19 cellular contexts compared by ENCODE assay signal in genomic region chr7:150850273-150850672, GRCh38. TPM values are rescaled to one million over a fixed set of nuclear protein-coding genes. Genes with fewer than 3 reads are reported as not detected.
DNase-seq lines count a peak whose midpoint lies in the region; ATAC-seq and TF ChIP-seq lines count a peak whose summit lies in the region.
"Had no signal": no experiment of that assay in that cellular context is flagged by ENCODE, and none has a peak within 500 bp of the region (broad histone marks: within the 10 kb centered on the region; RNA-seq: fewer than 3 reads in every experiment).

No MANE protein-coding gene starts in this region.

- H3K4me3 ChIP-seq in esophagus muscularis mucosa, result no peak overlapping the region
- H3K4me3 ChIP-seq: HAP-1 had no signal

- peaks cover 19% of the 10 kb centered on the region for H3K27me3 Mint-ChIP-seq in activated CD4-positive, alpha-beta T cell treated with anti-CD3 and anti-CD28 coated beads for 36 hours
- H3K27me3 Mint-ChIP-seq in activated naive CD8-positive, alpha-beta T cell treated with anti-CD3 and anti-CD28 coated beads, Interleukin-2, amount 50 U/mL, for 24 hours, result peaks cover 17% of the 10 kb centered on the region
- peaks cover 26% of the 10 kb centered on the region for H3K27me3 Mint-ChIP-seq in activated naive CD8-positive, alpha-beta T cell treated with anti-CD3 and anti-CD28 coated beads for 36 hours

- H3K9me3 ChIP-seq in esophagus muscularis mucosa, result no peaks in the 10 kb centered on the region
- H3K9me3 ChIP-seq: HAP-1 had no signal

- H3K36me3 ChIP-seq in esophagus muscularis mucosa, result no peaks in the 10 kb centered on the region
- H3K36me3 ChIP-seq: HAP-1 had no signal

- no peak overlapping the region for H3K27ac ChIP-seq in esophagus muscularis mucosa (replicated peaks in 1 of 4)

- TF ChIP-seq CTCF in esophagus muscularis mucosa (IDR thresholded peaks at IDR 0.05), result no peak

- WGBS in esophagus muscularis mucosa, result 85% methylated on average over 5 of the region's 5 CpGs

- H3K9me3 Mint-ChIP-seq in activated CD4-positive, alpha-beta T cell treated with anti-CD3 and anti-CD28 coated beads for 36 hours (ENCODE audit: low read depth), result no peaks in the 10 kb centered on the region
- H3K9me3 Mint-ChIP-seq in activated naive CD8-positive, alpha-beta T cell treated with anti-CD3 and anti-CD28 coated beads, Interleukin-2, amount 50 U/mL, for 24 hours, result no peaks in the 10 kb centered on the region
- H3K9me3 Mint-ChIP-seq in activated naive CD8-positive, alpha-beta T cell treated with anti-CD3 and anti-CD28 coated beads for 36 hours, result no peaks in the 10 kb centered on the region
- no peaks in the 10 kb centered on the region for H3K9me3 Mint-ChIP-seq in stimulated activated effector memory CD8-positive, alpha-beta T cell treated with anti-CD3 and anti-CD28 coated beads, Interleukin-12 subunit alpha, Interleukin-12 subunit beta, amount 100 ng/mL, for 72 hours
- H3K9me3 Mint-ChIP-seq: CD4-positive, alpha-beta T cell had no signal

- H3K27me3 ChIP-seq in esophagus muscularis mucosa, result peaks cover 0 to 28% (median 2%) of the 10 kb centered on the region in 4 donors

- no peak overlapping the region for H3K27ac Mint-ChIP-seq in activated CD4-positive, alpha-beta T cell treated with anti-CD3 and anti-CD28 coated beads for 36 hours
- no peak overlapping the region for H3K27ac Mint-ChIP-seq in activated naive CD8-positive, alpha-beta T cell treated with anti-CD3 and anti-CD28 coated beads, Interleukin-2, amount 50 U/mL, for 24 hours
- H3K27ac Mint-ChIP-seq in activated naive CD8-positive, alpha-beta T cell treated with anti-CD3 and anti-CD28 coated beads for 36 hours, result no peak overlapping the region
- no peak overlapping the region for H3K27ac Mint-ChIP-seq in stimulated activated effector memory CD8-positive, alpha-beta T cell treated with anti-CD3 and anti-CD28 coated beads, Interleukin-12 subunit alpha, Interleukin-12 subunit beta, amount 100 ng/mL, for 72 hours
- H3K27ac Mint-ChIP-seq: B cell; CD4-positive, alpha-beta T cell had no signal

- H3K4me1 ChIP-seq in esophagus muscularis mucosa, result peaks cover 4 to 12% (median 10%) of the 10 kb centered on the region in 4 donors
- H3K4me1 ChIP-seq: HAP-1 had no signal

- TF ChIP-seq EP300 in esophagus muscularis mucosa (IDR thresholded peaks at IDR 0.05), result no peak

- DNase-seq in activated CD4-positive, alpha-beta T cell treated with anti-CD3 and anti-CD28 coated beads for 36 hours, result no peak
- DNase-seq in activated CD4-positive, alpha-beta T cell treated with anti-CD3 and anti-CD28 coated beads, Interleukin-2, amount 50 U/mL, for 1 hour, result no peak
- no peak for DNase-seq in activated naive CD8-positive, alpha-beta T cell treated with anti-CD3 and anti-CD28 coated beads, Interleukin-2, amount 50 U/mL, for 24 hours
- no peak for DNase-seq in activated naive CD8-positive, alpha-beta T cell treated with anti-CD3 and anti-CD28 coated beads for 36 hours
- DNase-seq in esophagus muscularis mucosa (ENCODE audit: extremely low spot score) (peak; percentile 50), amniotic stem cell (lab: John Stamatoyannopoulos, UW) (no peak)
- peak in 1 of 2 donors; percentile 22 for DNase-seq in stimulated activated effector memory CD8-positive, alpha-beta T cell treated with anti-CD3 and anti-CD28 coated beads, Interleukin-12 subunit alpha, Interleukin-12 subunit beta, amount 100 ng/mL, for 72 hours (ENCODE audit: low spot score in 2 of 2)
- DNase-seq: 8988T; ACHN; C1 segment of cervical spinal cord; Calu3; CD4-positive, alpha-beta T cell; DMS 273 treated with DMSO at 0.1 percent for 48 hours; DMS79 treated with DMSO at 0.1 percent for 48 hours; EL had no signal

- no peak for TF ChIP-seq POLR2A in esophagus muscularis mucosa (IDR thresholded peaks at IDR 0.05; ENCODE audit: low read depth)

- POLR2A ChIA-PET in activated CD4-positive, alpha-beta T cell treated with anti-CD3 and anti-CD28 coated beads for 36 hours (lab: Charles Lee), result no interaction called here

- intact Hi-C loops in activated CD4-positive, alpha-beta T cell treated with anti-CD3 and anti-CD28 coated beads for 36 hours (cut with DNase I, micrococcal nuclease), result no loop called here
- intact Hi-C loops in esophagus muscularis mucosa (cut with DNase I), result no loop called here

- ATAC-seq in activated CD4-positive, alpha-beta T cell treated with anti-CD3 and anti-CD28 coated beads for 36 hours, result peak; percentile 30
- peak; percentile 60 for ATAC-seq in activated naive CD8-positive, alpha-beta T cell treated with anti-CD3 and anti-CD28 coated beads, Interleukin-2, amount 50 U/mL, for 24 hours
- ATAC-seq in stimulated activated effector memory CD8-positive, alpha-beta T cell treated with anti-CD3 and anti-CD28 coated beads, Interleukin-12 subunit alpha, Interleukin-12 subunit beta, amount 100 ng/mL, for 72 hours, result peak; percentile 59
- no peak for ATAC-seq in GM18858 (IDR thresholded peaks at IDR 0.05; ENCODE audit: unreplicated experiment)
- ATAC-seq: HepG2 had no signal

- peaks cover 2% of the 10 kb centered on the region for H3K4me1 Mint-ChIP-seq in activated CD4-positive, alpha-beta T cell treated with anti-CD3 and anti-CD28 coated beads for 36 hours
- peaks cover 2% of the 10 kb centered on the region for H3K4me1 Mint-ChIP-seq in activated naive CD8-positive, alpha-beta T cell treated with anti-CD3 and anti-CD28 coated beads, Interleukin-2, amount 50 U/mL, for 24 hours
- no peaks in the 10 kb centered on the region for H3K4me1 Mint-ChIP-seq in activated naive CD8-positive, alpha-beta T cell treated with anti-CD3 and anti-CD28 coated beads for 36 hours
- H3K4me1 Mint-ChIP-seq in stimulated activated effector memory CD8-positive, alpha-beta T cell treated with anti-CD3 and anti-CD28 coated beads, Interleukin-12 subunit alpha, Interleukin-12 subunit beta, amount 100 ng/mL, for 72 hours, result peaks cover 10% of the 10 kb centered on the region
- H3K4me1 Mint-ChIP-seq: B cell had no signal

- CTCF ChIA-PET in activated CD4-positive, alpha-beta T cell treated with anti-CD3 and anti-CD28 coated beads for 36 hours (lab: Charles Lee), result no interaction called here

- no peak overlapping the region for H3K4me3 Mint-ChIP-seq in activated CD4-positive, alpha-beta T cell treated with anti-CD3 and anti-CD28 coated beads for 36 hours
- H3K4me3 Mint-ChIP-seq in activated naive CD8-positive, alpha-beta T cell treated with anti-CD3 and anti-CD28 coated beads, Interleukin-2, amount 50 U/mL, for 24 hours, result no peak overlapping the region
- no peak overlapping the region for H3K4me3 Mint-ChIP-seq in activated naive CD8-positive, alpha-beta T cell treated with anti-CD3 and anti-CD28 coated beads for 36 hours
- no peak overlapping the region for H3K4me3 Mint-ChIP-seq in stimulated activated effector memory CD8-positive, alpha-beta T cell treated with anti-CD3 and anti-CD28 coated beads, Interleukin-12 subunit alpha, Interleukin-12 subunit beta, amount 100 ng/mL, for 72 hours
- H3K4me3 Mint-ChIP-seq: B cell; CD4-positive, alpha-beta T cell had no signal

- no peaks in the 10 kb centered on the region for H3K36me3 Mint-ChIP-seq in activated CD4-positive, alpha-beta T cell treated with anti-CD3 and anti-CD28 coated beads for 36 hours (ENCODE audit: low read depth)
- H3K36me3 Mint-ChIP-seq in activated naive CD8-positive, alpha-beta T cell treated with anti-CD3 and anti-CD28 coated beads, Interleukin-2, amount 50 U/mL, for 24 hours (ENCODE audit: low read depth), result no peaks in the 10 kb centered on the region
- H3K36me3 Mint-ChIP-seq in activated naive CD8-positive, alpha-beta T cell treated with anti-CD3 and anti-CD28 coated beads for 36 hours, result no peaks in the 10 kb centered on the region
- H3K36me3 Mint-ChIP-seq in stimulated activated effector memory CD8-positive, alpha-beta T cell treated with anti-CD3 and anti-CD28 coated beads, Interleukin-12 subunit alpha, Interleukin-12 subunit beta, amount 100 ng/mL, for 72 hours, result no peaks in the 10 kb centered on the region

RNA-seq across cellular contexts. Expression of gene AOC1, which starts 2.0 kb away (rescaled TPM):
- not detected for total RNA-seq in activated CD4-positive, alpha-beta T cell treated with anti-CD3 and anti-CD28 coated beads for 36 hours
- not detected for total RNA-seq in activated naive CD8-positive, alpha-beta T cell treated with anti-CD3 and anti-CD28 coated beads for 36 hours
- under 1 TPM in 3 of 4 donors, not detected in 1; 0.23 to 0.45 (median 0.33) TPM for total RNA-seq in esophagus muscularis mucosa
- total RNA-seq: B cell; CD4-positive, alpha-beta T cell; HepG2 had no signal

RNA-seq across cellular contexts. Expression of gene TMEM176A, which starts 49.7 kb away (rescaled TPM):
- total RNA-seq in activated CD4-positive, alpha-beta T cell treated with anti-CD3 and anti-CD28 coated beads for 36 hours, result not detected
- total RNA-seq in activated naive CD8-positive, alpha-beta T cell treated with anti-CD3 and anti-CD28 coated beads for 36 hours, result not detected
- total RNA-seq in esophagus muscularis mucosa, result 10 to 100 TPM; 11.6 to 47.7 (median 35.5) TPM
- total RNA-seq: B cell; CD4-positive, alpha-beta T cell; HepG2 had no signal

RNA-seq across cellular contexts. Expression of gene TMEM176B, which starts 50.1 kb away (rescaled TPM):
- total RNA-seq in activated CD4-positive, alpha-beta T cell treated with anti-CD3 and anti-CD28 coated beads for 36 hours, result not detected
- total RNA-seq in activated naive CD8-positive, alpha-beta T cell treated with anti-CD3 and anti-CD28 coated beads for 36 hours, result not detected
- total RNA-seq in esophagus muscularis mucosa, result 10 to 100 TPM; 19.5 to 58.2 (median 54.1) TPM
- total RNA-seq: CD4-positive, alpha-beta T cell; HepG2 had no signal

Comparison
In these comparisons a context has a peak if more than half of its experiments do, and no peak if none do; other contexts are left out.
1. RNA of gene TMEM176A, which starts 49.7 kb away (total RNA-seq): 11.6 to 47.7 TPM in esophagus muscularis mucosa; not detected in activated CD4-positive, alpha-beta T cell treated with anti-CD3 and anti-CD28 coated beads for 36 hours and not detected in activated naive CD8-positive, alpha-beta T cell treated with anti-CD3 and anti-CD28 coated beads for 36 hours; every median in the first group is over 10 times any median in the second.
2. RNA of gene TMEM176B, which starts 50.1 kb away (total RNA-seq): 19.5 to 58.2 TPM in esophagus muscularis mucosa; not detected in activated CD4-positive, alpha-beta T cell treated with anti-CD3 and anti-CD28 coated beads for 36 hours and not detected in activated naive CD8-positive, alpha-beta T cell treated with anti-CD3 and anti-CD28 coated beads for 36 hours; every median in the first group is over 10 times any median in the second.